Comparison of ENCODE assay signal across 15 cellular contexts in the genomic region with DNA sequence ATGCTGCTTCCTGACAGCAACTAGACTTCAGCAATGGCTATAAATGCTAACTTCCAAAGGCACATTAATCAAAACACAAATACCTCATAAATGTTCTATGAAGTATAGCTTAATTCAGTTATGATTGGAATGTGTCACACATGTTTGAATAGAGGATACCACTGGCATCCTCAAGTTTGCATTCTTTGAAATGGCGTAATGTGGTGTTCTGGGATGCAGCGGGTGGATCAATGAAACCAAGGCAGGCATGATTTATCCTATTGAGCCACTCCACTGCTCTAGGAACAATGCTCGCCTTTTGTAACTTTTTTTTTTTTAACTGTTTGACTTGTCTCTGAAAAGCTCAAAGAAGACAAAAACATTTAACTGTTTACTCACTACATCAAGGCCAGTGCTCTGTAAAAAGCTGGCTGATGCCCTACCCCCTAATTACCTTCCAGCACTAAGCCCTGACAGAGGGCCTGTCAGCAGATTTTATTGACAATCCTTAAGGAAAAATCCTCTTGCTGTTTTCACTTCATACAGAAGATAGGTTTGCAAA.
DNase-seq lines count a peak whose midpoint lies in the region; ATAC-seq and TF ChIP-seq lines count a peak whose summit lies in the region.
"Had no signal": no experiment of that assay in that cellular context is flagged by ENCODE, and none has a peak within 500 bp of the region (broad histone marks: within the 10 kb centered on the region; RNA-seq: fewer than 3 reads in every experiment).

No MANE protein-coding gene starts in this region.

- DNase-seq in Caco-2 = peak; percentile 51 to 77
- peak; percentile 74 for DNase-seq in HS-5 (ENCODE audit: low read depth)
- peak; percentile 19 for DNase-seq in T1000 (lab: John Stamatoyannopoulos, UW)
- DNase-seq in kidney glomerular epithelial cell (lab: John Stamatoyannopoulos, UW) = peak; percentile 14
- DNase-seq in upper lobe of left lung = no peak
- DNase-seq in stimulated activated CD4-positive, alpha-beta T cell treated with anti-CD3 and anti-CD28 coated beads, Interleukin-12 subunit alpha, Interleukin-12 subunit beta, amount 100 ng/mL, for 4 hours = no peak
- no peak for DNase-seq in type B pancreatic cell (ENCODE audit: extremely low spot score, unreplicated experiment)
- no peak for DNase-seq in naive thymus-derived CD8-positive, alpha-beta T cell
- DNase-seq: activated CD4-positive, alpha-beta memory T cell treated with anti-CD3 and anti-CD28 coated beads for 36 hours; lower lobe of right lung; MM.1S; RPMI8226; small intestine; substantia nigra had no signal

- H3K9me3 Mint-ChIP-seq in Caco-2 (ENCODE audit: unreplicated experiment) (peaks cover 8% of the 10 kb centered on the region), type B pancreatic cell (no peaks in the 10 kb centered on the region)
- H3K9me3 Mint-ChIP-seq in naive thymus-derived CD8-positive, alpha-beta T cell = peaks cover 0 to 14% (median 6%) of the 10 kb centered on the region in 9 donors

- no peak overlapping the region for H3K4me3 Mint-ChIP-seq in Caco-2 (ENCODE audit: unreplicated experiment)
- H3K4me3 Mint-ChIP-seq in type B pancreatic cell = no peak overlapping the region
- no peak overlapping the region for H3K4me3 Mint-ChIP-seq in naive thymus-derived CD8-positive, alpha-beta T cell
- H3K4me3 Mint-ChIP-seq: activated CD4-positive, alpha-beta memory T cell treated with anti-CD3 and anti-CD28 coated beads for 36 hours had no signal

- no peak for ATAC-seq in upper lobe of left lung (ENCODE audit: low FRiP score in 2 of 2)
- ATAC-seq in naive thymus-derived CD8-positive, alpha-beta T cell = no peak
- ATAC-seq: lower lobe of right lung had no signal

- H3K27me3 Mint-ChIP-seq in Caco-2 (ENCODE audit: insufficient read depth, unreplicated experiment) = no peaks in the 10 kb centered on the region
- H3K27me3 Mint-ChIP-seq in type B pancreatic cell = no peaks in the 10 kb centered on the region
- H3K27me3 Mint-ChIP-seq in naive thymus-derived CD8-positive, alpha-beta T cell = peaks cover 0 to 1% (median 0%) of the 10 kb centered on the region in 5 donors
- H3K27me3 Mint-ChIP-seq: activated CD4-positive, alpha-beta memory T cell treated with anti-CD3 and anti-CD28 coated beads for 36 hours had no signal

- H3K4me1 Mint-ChIP-seq in Caco-2 (ENCODE audit: low read depth, unreplicated experiment) (no peaks in the 10 kb centered on the region), type B pancreatic cell (ENCODE audit: unreplicated experiment) (peaks cover 9% of the 10 kb centered on the region)
- no peaks in the 10 kb centered on the region for H3K4me1 Mint-ChIP-seq in naive thymus-derived CD8-positive, alpha-beta T cell

- H3K4me3 ChIP-seq in Caco-2 (ENCODE audit: low read depth, low read length) = no peak overlapping the region
- H3K4me3 ChIP-seq in upper lobe of left lung = no peak overlapping the region
- H3K4me3 ChIP-seq: cardiac muscle cell, lower lobe of right lung had no signal

- no peak for TF ChIP-seq POLR2A in upper lobe of left lung (IDR thresholded peaks at IDR 0.05)

- H3K9me3 ChIP-seq in Caco-2 = no peaks in the 10 kb centered on the region; the same call in 1 of the 2 replicates
- H3K9me3 ChIP-seq in upper lobe of left lung = peaks cover 0 to 8% (median 6%) of the 10 kb centered on the region in 4 donors

- H3K27ac Mint-ChIP-seq in Caco-2 (ENCODE audit: unreplicated experiment) (no peak overlapping the region), type B pancreatic cell (no peak overlapping the region)
- H3K27ac Mint-ChIP-seq in naive thymus-derived CD8-positive, alpha-beta T cell = no peak overlapping the region
- H3K27ac Mint-ChIP-seq: activated CD4-positive, alpha-beta memory T cell treated with anti-CD3 and anti-CD28 coated beads for 36 hours had no signal

- intact Hi-C loops in Caco-2 (cut with micrococcal nuclease; ENCODE audit: unreplicated experiment) = loop anchor here (2.0 to 5.0 kb wide), 2 partner anchors 31 to 81 kb away; no protein-coding TSS in a partner anchor

- H3K36me3 Mint-ChIP-seq in Caco-2 (ENCODE audit: insufficient read depth, unreplicated experiment) (no peaks in the 10 kb centered on the region), type B pancreatic cell (no peaks in the 10 kb centered on the region)
- H3K36me3 Mint-ChIP-seq in naive thymus-derived CD8-positive, alpha-beta T cell = no peaks in the 10 kb centered on the region
- H3K36me3 Mint-ChIP-seq: activated CD4-positive, alpha-beta memory T cell treated with anti-CD3 and anti-CD28 coated beads for 36 hours had no signal

- WGBS in upper lobe of left lung, 2 donors = 86 to 87% methylated on average over 3 of the region's 3 CpGs

- CTCF ChIA-PET in Caco-2 (lab: Charles Lee) = no interaction called here

- POLR2A ChIA-PET in Caco-2 (lab: Charles Lee) = no interaction called here
- POLR2A ChIA-PET in naive thymus-derived CD8-positive, alpha-beta T cell (lab: Charles Lee) = no interaction called here

- no peaks in the 10 kb centered on the region for H3K27me3 ChIP-seq in Caco-2 (replicated peaks; ENCODE audit: control insufficient read depth, insufficient read depth, low read length)
- no peaks in the 10 kb centered on the region for H3K27me3 ChIP-seq in upper lobe of left lung
- H3K27me3 ChIP-seq: cardiac muscle cell had no signal

- TF ChIP-seq CTCF in Caco-2 (IDR thresholded peaks at IDR 0.05; ENCODE audit: insufficient read depth in 1 of 2, low read depth in 1 of 2, low read length in 1 of 2, severe bottlenecking in 1 of 2, unreplicated experiment in 1 of 2) (no peak), upper lobe of left lung (IDR thresholded peaks at IDR 0.05) (no peak), type B pancreatic cell (conservative IDR thresholded peaks at IDR 0.05) (no peak)

- H3K4me1 ChIP-seq in Caco-2 = no peaks in the 10 kb centered on the region
- H3K4me1 ChIP-seq in upper lobe of left lung = no peaks in the 10 kb centered on the region
- H3K4me1 ChIP-seq: lower lobe of right lung had no signal

- no TSS peak for BruUV-seq in Caco-2 (replicated peaks; lab: Mats Ljungman, UMichigan)

- H3K36me3 ChIP-seq in Caco-2 (ENCODE audit: control insufficient read depth, insufficient read depth, low read length) (no peaks in the 10 kb centered on the region), upper lobe of left lung (peaks cover 0 to 6% (median 0%) of the 10 kb centered on the region in 4 donors)
- H3K36me3 ChIP-seq: cardiac muscle cell, lower lobe of right lung had no signal

- no peak for TF ChIP-seq EP300 in upper lobe of left lung (IDR thresholded peaks at IDR 0.05)

- no peak overlapping the region for H3K27ac ChIP-seq in upper lobe of left lung
- H3K27ac ChIP-seq: cardiac muscle cell, lower lobe of right lung had no signal

Comparison
In these comparisons a context has a peak if more than half of its experiments do, and no peak if none do; other contexts are left out.
1. DNase-seq: peak in Caco-2 (2 of 2), HS-5 (single experiment), T1000 (single experiment) and kidney glomerular epithelial cell (single experiment); none in upper lobe of left lung (0 of 2), stimulated activated CD4-positive, alpha-beta T cell treated with anti-CD3 and anti-CD28 coated beads, Interleukin-12 subunit alpha, Interleukin-12 subunit beta, amount 100 ng/mL, for 4 hours (single experiment), type B pancreatic cell (single experiment) and naive thymus-derived CD8-positive, alpha-beta T cell (0 of 10).